ENCODE assay signal across 17 cellular contexts in the genomic region with DNA sequence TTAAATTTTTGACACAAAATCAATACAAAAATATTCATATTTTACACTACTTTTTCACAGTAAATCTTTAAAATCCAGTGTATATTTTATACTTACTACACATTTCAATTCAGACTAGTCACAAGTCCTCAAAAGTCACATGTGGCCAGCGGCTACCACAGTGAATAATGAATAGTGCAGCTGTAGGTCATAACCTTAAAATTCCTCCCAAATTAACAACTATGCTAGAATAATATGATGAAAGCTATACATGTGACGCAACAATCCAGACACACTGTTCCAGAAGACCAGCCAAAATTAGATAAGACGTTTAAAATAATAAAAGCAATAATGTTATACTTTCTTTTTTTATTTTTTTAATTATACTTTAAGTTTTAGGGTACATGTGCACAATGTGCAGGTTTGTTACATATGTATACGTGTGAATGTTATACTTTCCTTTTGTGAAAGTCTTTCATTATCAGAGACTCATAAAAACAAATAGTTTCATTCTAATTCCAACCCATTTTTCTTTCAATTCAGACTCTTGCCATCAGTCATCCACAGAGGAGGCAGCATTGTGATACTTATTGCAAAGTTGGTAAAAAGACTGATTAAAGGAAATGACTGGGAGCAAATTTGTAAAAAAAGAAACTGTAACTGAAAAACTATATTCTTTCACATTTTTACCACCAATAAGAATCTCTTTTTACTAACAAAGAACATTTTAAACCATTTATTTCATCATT.
DNase-seq lines count a peak whose midpoint lies in the region; ATAC-seq and TF ChIP-seq lines count a peak whose summit lies in the region.
"Had no signal": no experiment of that assay in that cellular context is flagged by ENCODE, and none has a peak within 500 bp of the region (broad histone marks: within the 10 kb centered on the region; RNA-seq: fewer than 3 reads in every experiment).

No MANE protein-coding gene starts in this region.

- no peak for TF ChIP-seq CTCF in MCF 10A (IDR thresholded peaks at IDR 0.05; ENCODE audit: unreplicated experiment)
- TF ChIP-seq CTCF in breast epithelium (IDR thresholded peaks at IDR 0.05): no peak

- no peak for TF ChIP-seq POLR2A in breast epithelium (IDR thresholded peaks at IDR 0.05)

- POLR2A ChIA-PET in MCF 10A (lab: Yijun Ruan, JAX) (interaction anchor here (0.6 to 1.6 kb wide), 2 partner anchors 19 to 32 kb away, joined by 3 read pairs; no protein-coding TSS in a partner anchor), T-cell (lab: Charles Lee) (no interaction called here)
- POLR2A ChIA-PET in activated CD4-positive, alpha-beta memory T cell treated with anti-CD3 and anti-CD28 coated beads for 36 hours (lab: Charles Lee): interaction anchor here (0.6 kb wide), 1 partner anchor 215 kb away, joined by 3 read pairs; no protein-coding TSS in a partner anchor

- H3K27me3 Mint-ChIP-seq in MCF 10A (ENCODE audit: insufficient read depth, unreplicated experiment) (no peaks in the 10 kb centered on the region), T-cell (no peaks in the 10 kb centered on the region)
- no peaks in the 10 kb centered on the region for H3K27me3 Mint-ChIP-seq in activated CD4-positive, alpha-beta memory T cell treated with anti-CD3 and anti-CD28 coated beads for 36 hours
- H3K27me3 Mint-ChIP-seq: stimulated activated naive CD8-positive, alpha-beta T cell treated with anti-CD3 and anti-CD28 coated beads, Interleukin-15, Interleukin-2, amounts not matched to agents 100 ng/mL and 50 ng/mL, for 24 hours had no signal

- ATAC-seq in GM21515 (IDR thresholded peaks at IDR 0.05; ENCODE audit: unreplicated experiment): no peak
- ATAC-seq in T-cell (replicated peaks in 1 of 4): no peak
- ATAC-seq: HCT116 had no signal

- H3K4me3 Mint-ChIP-seq in MCF 10A (ENCODE audit: unreplicated experiment) (peak overlapping the region; percentile 13), T-cell (no peak overlapping the region)
- no peak overlapping the region for H3K4me3 Mint-ChIP-seq in activated CD4-positive, alpha-beta memory T cell treated with anti-CD3 and anti-CD28 coated beads for 36 hours
- H3K4me3 Mint-ChIP-seq: stimulated activated naive CD8-positive, alpha-beta T cell treated with anti-CD3 and anti-CD28 coated beads, Interleukin-15, Interleukin-2, amounts not matched to agents 100 ng/mL and 50 ng/mL, for 24 hours had no signal

- CTCF ChIA-PET in MCF 10A (lab: Yijun Ruan, JAX): interaction anchor here (0.6 to 1.6 kb wide), 4 partner anchors 14 to 191 kb away, joined by 3 to 5 read pairs (median 3); no protein-coding TSS in a partner anchor
- CTCF ChIA-PET in activated CD4-positive, alpha-beta memory T cell treated with anti-CD3 and anti-CD28 coated beads for 36 hours (lab: Charles Lee): interaction anchor here (0.9 to 8.0 kb wide), 2 partner anchors 11 to 17 kb away, joined by 3 to 52 read pairs; no protein-coding TSS in a partner anchor
- CTCF ChIA-PET in T-cell (lab: Charles Lee): interaction anchor here (0.6 to 0.8 kb wide), 2 partner anchors 19 to 316 kb away, joined by 3 read pairs; no protein-coding TSS in a partner anchor

- H3K27ac ChIP-seq in breast epithelium: no peak overlapping the region
- H3K27ac ChIP-seq: adrenal gland, C4-2B had no signal

- H3K4me1 Mint-ChIP-seq in MCF 10A (ENCODE audit: insufficient read depth, unreplicated experiment) (peaks cover 18% of the 10 kb centered on the region), T-cell (peaks cover 9 to 21% (median 12%) of the 10 kb centered on the region in 3 donors)
- H3K4me1 Mint-ChIP-seq in activated CD4-positive, alpha-beta memory T cell treated with anti-CD3 and anti-CD28 coated beads for 36 hours (ENCODE audit: low read depth): peaks cover 27% of the 10 kb centered on the region

- H3K27ac Mint-ChIP-seq in MCF 10A (ENCODE audit: low read depth, unreplicated experiment): peak overlapping the region; percentile 1
- H3K27ac Mint-ChIP-seq in activated CD4-positive, alpha-beta memory T cell treated with anti-CD3 and anti-CD28 coated beads for 36 hours: peak overlapping the region; percentile 14
- no peak overlapping the region for H3K27ac Mint-ChIP-seq in T-cell
- H3K27ac Mint-ChIP-seq: stimulated activated naive CD8-positive, alpha-beta T cell treated with anti-CD3 and anti-CD28 coated beads, Interleukin-15, Interleukin-2, amounts not matched to agents 100 ng/mL and 50 ng/mL, for 24 hours had no signal

- H3K4me1 ChIP-seq in breast epithelium: no peaks in the 10 kb centered on the region
- H3K4me1 ChIP-seq: adrenal gland had no signal

- intact Hi-C loops in MCF 10A (cut with micrococcal nuclease) (no loop called here), breast epithelium (cut with DNase I; ENCODE audit: low total_unique reads) (no loop called here)
- intact Hi-C loops in activated CD4-positive, alpha-beta memory T cell treated with anti-CD3 and anti-CD28 coated beads for 36 hours (cut with micrococcal nuclease): loop anchor here (5.0 kb wide), 1 partner anchor 65 kb away; the partner anchor contains the start of gene C2CD5

- H3K9me3 Mint-ChIP-seq in MCF 10A (ENCODE audit: unreplicated experiment): no peaks in the 10 kb centered on the region
- no peaks in the 10 kb centered on the region for H3K9me3 Mint-ChIP-seq in activated CD4-positive, alpha-beta memory T cell treated with anti-CD3 and anti-CD28 coated beads for 36 hours
- H3K9me3 Mint-ChIP-seq in T-cell: no peaks in the 10 kb centered on the region
- H3K9me3 Mint-ChIP-seq: stimulated activated naive CD8-positive, alpha-beta T cell treated with anti-CD3 and anti-CD28 coated beads, Interleukin-15, Interleukin-2, amounts not matched to agents 100 ng/mL and 50 ng/mL, for 24 hours had no signal

- no peak overlapping the region for H3K4me3 ChIP-seq in breast epithelium
- H3K4me3 ChIP-seq: adrenal gland had no signal

- BruUV-seq in MCF 10A (replicated peaks; lab: Mats Ljungman, UMichigan): no TSS peak

- H3K36me3 Mint-ChIP-seq in MCF 10A (ENCODE audit: insufficient read depth, unreplicated experiment): peaks cover 16% of the 10 kb centered on the region
- peaks cover 20% of the 10 kb centered on the region for H3K36me3 Mint-ChIP-seq in activated CD4-positive, alpha-beta memory T cell treated with anti-CD3 and anti-CD28 coated beads for 36 hours
- peaks cover 36% of the 10 kb centered on the region for H3K36me3 Mint-ChIP-seq in T-cell

- no peaks in the 10 kb centered on the region for H3K27me3 ChIP-seq in breast epithelium
- H3K27me3 ChIP-seq: adrenal gland had no signal

- DNase-seq in MCF 10A (ENCODE audit: unreplicated experiment): peak; percentile 55
- DNase-seq in breast epithelium (ENCODE audit: low spot score in 2 of 2): no peak
- DNase-seq in activated CD4-positive, alpha-beta memory T cell treated with anti-CD3 and anti-CD28 coated beads for 36 hours: no peak
- peak; percentile 74 for DNase-seq in fibroblast of the conjunctiva (ENCODE audit: low read depth)
- DNase-seq in activated effector memory CD4-positive, alpha-beta T cell treated with Interleukin-2 at 50 U/mL for 16 hours: no peak
- no peak for DNase-seq in T-cell
- no peak for DNase-seq in cerebellar nuclear complex (lab: John Stamatoyannopoulos, UW)
- DNase-seq: kidney; MM.1S; NCI-H510A treated with DMSO at 0.1 percent for 48 hours; SHP77 treated with DMSO at 0.1 percent for 48 hours; stimulated activated CD4-positive, alpha-beta T cell treated with anti-CD3 and anti-CD28 coated beads, Interleukin-1b, Interleukin-23, amount 100 ng/mL, for 48 hours had no signal

- H3K9me3 ChIP-seq in breast epithelium: no peaks in the 10 kb centered on the region
- H3K9me3 ChIP-seq: adrenal gland had no signal

- H3K36me3 ChIP-seq in breast epithelium: peaks cover 5% of the 10 kb centered on the region
- H3K36me3 ChIP-seq: adrenal gland had no signal

Comparison
In these comparisons a context has a peak if more than half of its experiments do, and no peak if none do; other contexts are left out.
1. DNase-seq: peak in MCF 10A (single experiment) and fibroblast of the conjunctiva (single experiment); none in breast epithelium (0 of 2), activated CD4-positive, alpha-beta memory T cell treated with anti-CD3 and anti-CD28 coated beads for 36 hours (single experiment), activated effector memory CD4-positive, alpha-beta T cell treated with Interleukin-2 at 50 U/mL for 16 hours (single experiment), T-cell (0 of 34) and cerebellar nuclear complex (0 of 2).
2. H3K27ac Mint-ChIP-seq: peak in MCF 10A (single experiment) and activated CD4-positive, alpha-beta memory T cell treated with anti-CD3 and anti-CD28 coated beads for 36 hours (single experiment); none in T-cell (0 of 2).
3. POLR2A ChIA-PET loops: an anchor here in MCF 10A (0.6 to 1.6 kb wide) and activated CD4-positive, alpha-beta memory T cell treated with anti-CD3 and anti-CD28 coated beads for 36 hours (0.6 kb wide); none called in T-cell.